Comparison of ENCODE assay signal across 14 cellular contexts in genomic region chr11:64343740-64344133, GRCh38. TPM values are rescaled to one million over a fixed set of nuclear protein-coding genes. Genes with fewer than 3 reads are reported as not detected.
DNase-seq lines count a peak whose midpoint lies in the region; ATAC-seq and TF ChIP-seq lines count a peak whose summit lies in the region.
"Had no signal": no experiment of that assay in that cellular context is flagged by ENCODE, and none has a peak within 500 bp of the region (broad histone marks: within the 10 kb centered on the region; RNA-seq: fewer than 3 reads in every experiment).

No MANE protein-coding gene starts in this region.

- DNase-seq in MCF 10A (ENCODE audit: unreplicated experiment) = peak; percentile 48
- DNase-seq in breast epithelium (ENCODE audit: low spot score in 2 of 2) = no peak
- peak; percentile 58 for DNase-seq in OCI-M1 (lab: John Stamatoyannopoulos, UW)
- DNase-seq in fibroblast of pulmonary artery (ENCODE audit: low read depth) = no peak
- peak; percentile 38 for DNase-seq in transverse colon
- DNase-seq: activated T-cell treated with anti-CD3 and anti-CD28 coated beads for 4 hours; COR-L47; effector CD8-positive, alpha-beta T cell; NCI-H524 had no signal

- H3K4me3 Mint-ChIP-seq in MCF 10A (ENCODE audit: unreplicated experiment) = no peak overlapping the region
- H3K4me3 Mint-ChIP-seq: memory B cell had no signal

- CTCF ChIA-PET in MCF 10A (lab: Yijun Ruan, JAX) = interaction anchor here (0.6 to 4.2 kb wide), 6 partner anchors 11 to 472 kb away, joined by 3 to 58 read pairs (median 7); partner anchors contain the start of genes PRDX5 and TRMT112

- in situ Hi-C loops in transverse colon (cut with MboI; ENCODE audit: low pct_ligation_motif_present in 1 of 4, low pct_unique_long_range_greater_than_20kb in 1 of 4, low sequenced_read_pairs in 3 of 4) = no loop called here

- H3K4me3 ChIP-seq in breast epithelium (no peak overlapping the region), fibroblast of pulmonary artery (replicated peaks; ENCODE audit: low read depth, low read length) (no peak overlapping the region), transverse colon (no peak overlapping the region)
- H3K4me3 ChIP-seq: tibial nerve had no signal

- WGBS in transverse colon (ENCODE audit: low coverage in 1 of 2), 2 donors = 69% methylated on average over 8 of the region's 10 CpGs; no CpG with 5 or more reads in 1 of the 2 donors

- TF ChIP-seq POLR2A in breast epithelium (IDR thresholded peaks at IDR 0.05) = no peak
- no peak for TF ChIP-seq POLR2A in transverse colon (IDR thresholded peaks at IDR 0.05)

- no peak for ATAC-seq in GM19463 (IDR thresholded peaks at IDR 0.05; ENCODE audit: unreplicated experiment)
- no peak for ATAC-seq in GM18519 (IDR thresholded peaks at IDR 0.05; ENCODE audit: low FRiP score, unreplicated experiment)
- no peak for ATAC-seq in HG03520 (IDR thresholded peaks at IDR 0.05; ENCODE audit: unreplicated experiment)

- peaks cover 0 to 4% of the 10 kb centered on the region in 2 donors for H3K4me1 ChIP-seq in breast epithelium
- H3K4me1 ChIP-seq in transverse colon = peaks cover 7 to 31% (median 24%) of the 10 kb centered on the region in 4 donors

- H3K36me3 ChIP-seq in breast epithelium (no peaks in the 10 kb centered on the region), transverse colon (no peaks in the 10 kb centered on the region)
- H3K36me3 ChIP-seq: tibial nerve had no signal

- H3K27ac ChIP-seq in breast epithelium (no peak overlapping the region), transverse colon (no peak overlapping the region)

- POLR2A ChIA-PET in MCF 10A (lab: Yijun Ruan, JAX) = interaction anchor here (0.9 to 15.4 kb wide), 2 partner anchors 10 to 26 kb away, joined by 3 to 285 read pairs; partner anchors contain the start of genes PRDX5 and TRMT112

- no peak for TF ChIP-seq EP300 in transverse colon (IDR thresholded peaks at IDR 0.05; ENCODE audit: low read depth)

- H3K9me3 Mint-ChIP-seq in MCF 10A (ENCODE audit: unreplicated experiment) = no peaks in the 10 kb centered on the region
- H3K9me3 Mint-ChIP-seq: memory B cell had no signal

- H3K36me3 Mint-ChIP-seq in MCF 10A (ENCODE audit: insufficient read depth, unreplicated experiment) = no peaks in the 10 kb centered on the region

- H3K27ac Mint-ChIP-seq in MCF 10A (ENCODE audit: low read depth, unreplicated experiment) = no peak overlapping the region
- H3K27ac Mint-ChIP-seq: memory B cell had no signal

- BruUV-seq in MCF 10A (replicated peaks; lab: Mats Ljungman, UMichigan) = no TSS peak

- H3K27me3 Mint-ChIP-seq in MCF 10A (ENCODE audit: insufficient read depth, unreplicated experiment) = no peaks in the 10 kb centered on the region
- H3K27me3 Mint-ChIP-seq: memory B cell had no signal

- TF ChIP-seq CTCF in MCF 10A (IDR thresholded peaks at IDR 0.05; ENCODE audit: unreplicated experiment) (peak; percentile 36), breast epithelium (IDR thresholded peaks at IDR 0.05) (no peak), fibroblast of pulmonary artery (IDR thresholded peaks at IDR 0.05; ENCODE audit: low read length, missing control alignments) (peak; percentile 23), transverse colon (IDR thresholded peaks at IDR 0.05) (peak in 4 of 5 experiments; percentile 21 to 24 (median 23))

- H3K27me3 ChIP-seq in breast epithelium (no peaks in the 10 kb centered on the region), transverse colon (no peaks in the 10 kb centered on the region)
- H3K27me3 ChIP-seq: tibial nerve had no signal

- intact Hi-C loops in MCF 10A (cut with micrococcal nuclease) = no loop called here
- intact Hi-C loops in breast epithelium (cut with DNase I; ENCODE audit: low total_unique reads) = no loop called here
- intact Hi-C loops in transverse colon (cut with DNase I; ENCODE audit: low total_unique reads) = no loop called here

- peaks cover 17% of the 10 kb centered on the region for H3K4me1 Mint-ChIP-seq in MCF 10A (ENCODE audit: insufficient read depth, unreplicated experiment)

- H3K9me3 ChIP-seq in breast epithelium (no peaks in the 10 kb centered on the region), transverse colon (no peaks in the 10 kb centered on the region)
- H3K9me3 ChIP-seq: tibial nerve had no signal

RNA-seq across cellular contexts. Expression of gene CCDC88B, which starts 3.7 kb away (rescaled TPM):
- total RNA-seq in MCF 10A (2022) (4.2 and 6.0 TPM in 2 replicates), breast epithelium (10 to 100 TPM in 1 of 3 donors, 1 to 10 TPM in 2; 3.3 to 10.7 (median 5.9) TPM), transverse colon (100 to 1,000 TPM in 1 of 4 donors, 10 to 100 TPM in 3; 24.8 to 203 (median 47.1) TPM)

RNA-seq across cellular contexts. Expression of gene RPS6KA4, which starts 15.2 kb away (rescaled TPM):
- total RNA-seq in MCF 10A (2022) (42.5 and 46.5 TPM in 2 replicates), breast epithelium (10 to 100 TPM; 16.7 to 20.6 (median 19.4) TPM), transverse colon (10 to 100 TPM; 14.5 to 86.0 (median 34.5) TPM)

RNA-seq across cellular contexts. Expression of gene PRDX5, which starts 25.8 kb away (rescaled TPM):
- total RNA-seq in MCF 10A (2022) (274 and 302 TPM in 2 replicates), breast epithelium (100 to 1,000 TPM; 241 to 327 (median 262) TPM), transverse colon (100 to 1,000 TPM; 152 to 381 (median 265) TPM)

RNA-seq across cellular contexts. Expression of gene TRMT112, which starts 26.4 kb away (rescaled TPM):
- 284 and 354 TPM in 2 replicates for total RNA-seq in MCF 10A (2022)
- total RNA-seq in breast epithelium = 100 to 1,000 TPM; 206 to 266 (median 262) TPM
- 10 to 100 TPM; 59.1 to 99.9 (median 82.7) TPM for total RNA-seq in transverse colon

RNA-seq across cellular contexts. Expression of gene ESRRA, which starts 38.4 kb away (rescaled TPM):
- total RNA-seq in MCF 10A (2022) (52.0 and 63.4 TPM in 2 replicates), breast epithelium (10 to 100 TPM; 38.2 to 43.9 (median 39.5) TPM), transverse colon (100 to 1,000 TPM; 142 to 272 (median 221) TPM)

Comparison
In these comparisons a context has a peak if more than half of its experiments do, and no peak if none do; other contexts are left out.
1. DNase-seq: peak in MCF 10A (single experiment), OCI-M1 (single experiment) and transverse colon (single experiment); none in breast epithelium (0 of 2) and fibroblast of pulmonary artery (single experiment).
2. CTCF ChIP-seq: peak in MCF 10A (single experiment), fibroblast of pulmonary artery (single experiment) and transverse colon (4 of 5); none in breast epithelium (0 of 3).